ENCODE assay signal across 16 cellular contexts in genomic region chr17:55540414-55541091, GRCh38. TPM values are rescaled to one million over a fixed set of nuclear protein-coding genes. Genes with fewer than 3 reads are reported as not detected.
DNase-seq lines count a peak whose midpoint lies in the region; ATAC-seq, FAIRE-seq and TF ChIP-seq lines count a peak whose summit lies in the region.
"Had no signal": no experiment of that assay in that cellular context is flagged by ENCODE, and none has a peak within 500 bp of the region (broad histone marks: within the 10 kb centered on the region; RNA-seq: fewer than 3 reads in every experiment).

No MANE protein-coding gene starts in this region.

- POLR2A ChIA-PET in BJ (lab: Charles Lee): no interaction called here
- POLR2A ChIA-PET in activated CD8-positive, alpha-beta T cell treated with anti-CD3 and anti-CD28 coated beads for 36 hours (lab: Charles Lee): no interaction called here

- DNase-seq in BJ (ENCODE audit: low read depth) (peak; percentile 27), M059J (ENCODE audit: low read depth) (peak; percentile 65), cardiac fibroblast (ENCODE audit: low read depth in 2 of 2) (peak; percentile 40 to 79), left kidney (ENCODE audit: low read depth, low spot score) (peak; percentile 23), D721Med (ENCODE audit: insufficient read length, low spot score) (no peak), DMS79 treated with DMSO at 0.1 percent for 48 hours (lab: John Stamatoyannopoulos, UW) (no peak)
- DNase-seq in activated CD8-positive, alpha-beta T cell treated with anti-CD3 and anti-CD28 coated beads for 36 hours: no peak
- DNase-seq: activated CD4-positive, CD25-positive, alpha-beta regulatory T cell treated with anti-CD3 and anti-CD28 coated beads, Interleukin-2, amount 50 U/mL, for 72 hours; activated T-cell treated with anti-CD3 and anti-CD28 coated beads, Interleukin-2, amount 50 U/mL, for 72 hours; GF-D8; midbrain; NCI-H1436 treated with DMSO at 0.1 percent for 48 hours; NCI-H774 had no signal

- H3K27me3 Mint-ChIP-seq in activated CD8-positive, alpha-beta T cell treated with anti-CD3 and anti-CD28 coated beads for 36 hours: peaks cover 10% of the 10 kb centered on the region

- TF ChIP-seq CTCF in BJ (IDR thresholded peaks at IDR 0.05; ENCODE audit: insufficient read depth, low read depth, low read length): no peak
- TF ChIP-seq CTCF in cardiac fibroblast (IDR thresholded peaks at IDR 0.05; ENCODE audit: low read depth, low read length): no peak
- TF ChIP-seq CTCF in activated CD8-positive, alpha-beta T cell treated with anti-CD3 and anti-CD28 coated beads for 36 hours (IDR thresholded peaks at IDR 0.05): no peak
- TF ChIP-seq CTCF in D721Med (IDR thresholded peaks at IDR 0.05; ENCODE audit: insufficient read depth, missing control alignments): no peak

- no peak overlapping the region for H3K4me3 Mint-ChIP-seq in activated CD8-positive, alpha-beta T cell treated with anti-CD3 and anti-CD28 coated beads for 36 hours
- H3K4me3 Mint-ChIP-seq: activated T-cell treated with anti-CD3 and anti-CD28 coated beads, Interleukin-2, amount 50 U/mL, for 72 hours had no signal

- H3K36me3 ChIP-seq in BJ (ENCODE audit: control insufficient read depth, insufficient read depth, low read length): no peaks in the 10 kb centered on the region
- H3K36me3 ChIP-seq: ascending aorta; BLaER1 treated with 17β-estradiol and CSF1 and Interleukin-3, amounts not matched to agents 10 nM and 100 nM had no signal

- intact Hi-C loops in activated CD8-positive, alpha-beta T cell treated with anti-CD3 and anti-CD28 coated beads for 36 hours (cut with micrococcal nuclease): no loop called here

- H3K36me3 Mint-ChIP-seq in activated CD8-positive, alpha-beta T cell treated with anti-CD3 and anti-CD28 coated beads for 36 hours (ENCODE audit: low read depth): no peaks in the 10 kb centered on the region

- no peaks in the 10 kb centered on the region for H3K4me1 Mint-ChIP-seq in activated CD8-positive, alpha-beta T cell treated with anti-CD3 and anti-CD28 coated beads for 36 hours (ENCODE audit: low read depth)

- H3K27me3 ChIP-seq in BJ (ENCODE audit: control insufficient read depth, insufficient read depth, low read length): no peaks in the 10 kb centered on the region; the same call in 1 of the 2 replicates
- H3K27me3 ChIP-seq: ascending aorta; BLaER1 treated with 17β-estradiol and CSF1 and Interleukin-3, amounts not matched to agents 10 nM and 100 nM had no signal

- H3K27ac Mint-ChIP-seq in activated CD8-positive, alpha-beta T cell treated with anti-CD3 and anti-CD28 coated beads for 36 hours: no peak overlapping the region
- H3K27ac Mint-ChIP-seq: activated T-cell treated with anti-CD3 and anti-CD28 coated beads, Interleukin-2, amount 50 U/mL, for 72 hours had no signal

- CTCF ChIA-PET in BJ (lab: Yijun Ruan, JAX): interaction anchor here (1.8 kb wide), 1 partner anchor 14 kb away, joined by 6 read pairs; no protein-coding TSS in a partner anchor
- CTCF ChIA-PET in activated CD8-positive, alpha-beta T cell treated with anti-CD3 and anti-CD28 coated beads for 36 hours (lab: Charles Lee): interaction anchor here (1.2 kb wide), 1 partner anchor 14 kb away, joined by 3 read pairs; no protein-coding TSS in a partner anchor

- no peak overlapping the region for H3K4me3 ChIP-seq in BJ (ENCODE audit: low read depth, low read length)
- no peak overlapping the region for H3K4me3 ChIP-seq in cardiac fibroblast (replicated peaks in 1 of 2; ENCODE audit: low read depth in 2 of 2, low read length in 2 of 2)
- H3K4me3 ChIP-seq: ascending aorta; BLaER1 treated with 17β-estradiol and CSF1 and Interleukin-3, amounts not matched to agents 10 nM and 100 nM had no signal

- ATAC-seq in activated CD8-positive, alpha-beta T cell treated with anti-CD3 and anti-CD28 coated beads for 36 hours: no peak
- ATAC-seq in HG02610 (IDR thresholded peaks at IDR 0.05; ENCODE audit: unreplicated experiment): no peak
- ATAC-seq: activated T-cell treated with anti-CD3 and anti-CD28 coated beads, Interleukin-2, amount 50 U/mL, for 72 hours had no signal

- FAIRE-seq in D721Med (lab: Jason Lieb, UNC): no peak

- no peaks in the 10 kb centered on the region for H3K9me3 Mint-ChIP-seq in activated CD8-positive, alpha-beta T cell treated with anti-CD3 and anti-CD28 coated beads for 36 hours

RNA-seq across cellular contexts. Expression of gene SMIM36, which starts 29.3 kb away (rescaled TPM):
- not detected in 2 replicates for polyA plus RNA-seq in BJ (2011; rRNA removed)
- polyA minus RNA-seq in BJ (2011; rRNA and poly(A)+ RNA removed): not detected in 2 replicates
- total RNA-seq in M059J (2014; rRNA removed; shearing (Covaris generic)): not detected in 2 replicates
- total RNA-seq in activated CD8-positive, alpha-beta T cell treated with anti-CD3 and anti-CD28 coated beads for 36 hours: not detected
- total RNA-seq: activated T-cell treated with anti-CD3 and anti-CD28 coated beads, Interleukin-2, amount 50 U/mL, for 72 hours; ascending aorta had no signal

Comparison
In these comparisons a context has a peak if more than half of its experiments do, and no peak if none do; other contexts are left out.
1. DNase-seq: peak in BJ (single experiment), M059J (single experiment), cardiac fibroblast (2 of 2) and left kidney (single experiment); none in activated CD8-positive, alpha-beta T cell treated with anti-CD3 and anti-CD28 coated beads for 36 hours (single experiment), D721Med (single experiment) and DMS79 treated with DMSO at 0.1 percent for 48 hours (single experiment).